ENCODE assay signal across 8 cellular contexts in the genomic region with DNA sequence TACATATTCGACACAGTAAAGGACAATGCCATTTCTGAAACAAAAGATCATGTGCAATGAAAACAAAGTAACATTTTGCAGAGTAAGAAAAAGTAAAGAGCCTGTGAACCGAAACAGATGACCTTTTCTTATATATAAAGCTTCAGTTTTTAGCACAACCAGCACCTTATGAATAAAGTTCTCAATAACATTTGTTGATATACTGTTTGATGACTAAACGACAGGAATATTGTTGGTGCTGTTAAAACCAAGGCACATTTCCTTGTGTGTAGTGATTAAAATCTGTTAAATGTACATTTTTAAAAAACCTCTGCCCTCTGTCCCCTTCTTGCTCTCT. TPM values are rescaled to one million over a fixed set of nuclear protein-coding genes. Genes with fewer than 3 reads are reported as not detected.
DNase-seq lines count a peak whose midpoint lies in the region; ATAC-seq and TF ChIP-seq lines count a peak whose summit lies in the region.

No MANE protein-coding gene starts in this region.

- TF ChIP-seq CTCF in SU-DHL-6 (IDR thresholded peaks at IDR 0.05; ENCODE audit: insufficient read depth, low read length, poor library complexity, severe bottlenecking) (no peak), foreskin fibroblast (IDR thresholded peaks at IDR 0.05; ENCODE audit: low read depth, low read length) (no peak)

- H4K20me1 ChIP-seq in SU-DHL-6 (ENCODE audit: low read depth, low read length), result peaks cover 10% of the 10 kb centered on the region; the same call in 1 of the 2 replicates

- no peak overlapping the region for H2AFZ ChIP-seq in SU-DHL-6 (ENCODE audit: low read depth, low read length, severe bottlenecking)

- ATAC-seq in GM21367 (IDR thresholded peaks at IDR 0.05; ENCODE audit: unreplicated experiment), result no peak

- H3K27me3 ChIP-seq in SU-DHL-6 (ENCODE audit: low read length) (no peaks in the 10 kb centered on the region), skeletal muscle tissue (ENCODE audit: control insufficient read depth in 3 of 3, insufficient read depth in 3 of 3, low read length in 3 of 3) (no peaks in the 10 kb centered on the region)

- peak; percentile 35 for TF ChIP-seq POLR2A in GM19193 (IDR thresholded peaks at IDR 0.05; ENCODE audit: extremely low read depth, insufficient read depth, insufficient read length)

- H3K4me1 ChIP-seq in skeletal muscle tissue (ENCODE audit: control insufficient read depth in 3 of 3, insufficient read depth in 3 of 3, low read length in 3 of 3), result peaks cover 0 to 18% (median 4%) of the 10 kb centered on the region in 3 donors

- H3K9me3 ChIP-seq in SU-DHL-6 (ENCODE audit: insufficient read depth, low read length), result no peaks in the 10 kb centered on the region
- H3K9me3 ChIP-seq in skeletal muscle tissue (ENCODE audit: control insufficient read depth in 3 of 3, low read length in 3 of 3), result no peaks in the 10 kb centered on the region

- peak overlapping the region; percentile 92 for H3K4me2 ChIP-seq in SU-DHL-6 (ENCODE audit: low read depth, low read length, poor library complexity, severe bottlenecking)

- peak overlapping the region; percentile 95 for H3K4me3 ChIP-seq in SU-DHL-6 (ENCODE audit: insufficient read depth, low read length, poor library complexity, severe bottlenecking)
- peak overlapping the region; percentile 69 to 71 for H3K4me3 ChIP-seq in foreskin fibroblast (ENCODE audit: low read depth in 1 of 2, low read length in 2 of 2)
- H3K4me3 ChIP-seq in skeletal muscle tissue (ENCODE audit: low read length in 3 of 3), result peak overlapping the region; percentile 85 to 92 (median 91)

- DNase-seq in foreskin fibroblast (no peak), AG20443 (ENCODE audit: low spot score) (no peak), T1000 (lab: John Stamatoyannopoulos, UW) (no peak), NCI-H187 treated with DMSO at 0.1 percent for 48 hours (lab: John Stamatoyannopoulos, UW) (no peak)

- H3K9ac ChIP-seq in SU-DHL-6 (ENCODE audit: low read length), result peak overlapping the region; percentile 78
- peak overlapping the region; percentile 78 to 86 (median 85) for H3K9ac ChIP-seq in skeletal muscle tissue (ENCODE audit: low read depth in 1 of 3, low read length in 3 of 3)

- H3K27ac ChIP-seq in SU-DHL-6 (ENCODE audit: low read depth, low read length) (peak overlapping the region; percentile 94), skeletal muscle tissue (ENCODE audit: low read depth, low read length) (peak overlapping the region; percentile 89)

- H3K79me2 ChIP-seq in SU-DHL-6 (ENCODE audit: insufficient read depth, low read length), result peaks cover 94% of the 10 kb centered on the region

- peaks cover 48% of the 10 kb centered on the region for H3K36me3 ChIP-seq in SU-DHL-6 (ENCODE audit: low read length)
- H3K36me3 ChIP-seq in skeletal muscle tissue (ENCODE audit: control insufficient read depth in 3 of 3, insufficient read depth in 3 of 3, low read length in 3 of 3), result no peaks in the 10 kb centered on the region

- H3F3A ChIP-seq in SU-DHL-6 (ENCODE audit: insufficient read depth), result peaks cover 41% of the 10 kb centered on the region

- H3K9me2 ChIP-seq in SU-DHL-6 (replicated peaks; ENCODE audit: insufficient read depth, low read length), result no peaks in the 10 kb centered on the region

RNA-seq across cellular contexts. Expression of gene PELI1, which starts 1.4 kb away (rescaled TPM):
- 24.0 TPM for total RNA-seq in skeletal muscle tissue
